29 cellular contexts compared by ENCODE assay signal in genomic region chr1:105416246-105416645, GRCh38.
"Had no signal": no experiment of that assay in that cellular context is flagged by ENCODE, and none has a peak within 500 bp of the region (broad histone marks: within the 10 kb centered on the region; RNA-seq: fewer than 3 reads in every experiment).

No MANE protein-coding gene starts in this region.

- H3K27me3 Mint-ChIP-seq: activated CD8-positive, alpha-beta T cell treated with anti-CD3 and anti-CD28 coated beads for 36 hours; activated naive CD4-positive, alpha-beta T cell treated with anti-CD3 and anti-CD28 coated beads, Interleukin-2, amount 10 ng/mL, durations not matched to agents 7 days and 5 days; activated naive CD8-positive, alpha-beta T cell treated with anti-CD3 and anti-CD28 coated beads for 36 hours had no signal

- FAIRE-seq: colon had no signal

- H3K4me2 ChIP-seq: SK-N-SH had no signal

- ATAC-seq: activated CD8-positive, alpha-beta T cell treated with anti-CD3 and anti-CD28 coated beads for 36 hours; activated T-cell treated with anti-CD3 and anti-CD28 coated beads, Interleukin-2, amount 50 U/mL, for 72 hours had no signal

- H3K4me3 Mint-ChIP-seq: activated CD8-positive, alpha-beta T cell treated with anti-CD3 and anti-CD28 coated beads for 36 hours; activated naive CD4-positive, alpha-beta T cell treated with anti-CD3 and anti-CD28 coated beads, Interleukin-2, amount 10 ng/mL, durations not matched to agents 7 days and 5 days; activated naive CD8-positive, alpha-beta T cell treated with anti-CD3 and anti-CD28 coated beads for 36 hours; activated T-cell treated with anti-CD3 and anti-CD28 coated beads, Interleukin-2, amount 50 U/mL, for 72 hours had no signal

- H3K9me3 ChIP-seq: MG63, Peyer's patch, SJCRH30, SK-N-SH had no signal

- H3K9ac ChIP-seq: SK-N-SH had no signal

- H3K27ac Mint-ChIP-seq: activated CD8-positive, alpha-beta T cell treated with anti-CD3 and anti-CD28 coated beads for 36 hours; activated naive CD4-positive, alpha-beta T cell treated with anti-CD3 and anti-CD28 coated beads, Interleukin-2, amount 10 ng/mL, durations not matched to agents 7 days and 5 days; activated naive CD8-positive, alpha-beta T cell treated with anti-CD3 and anti-CD28 coated beads for 36 hours; activated T-cell treated with anti-CD3 and anti-CD28 coated beads, Interleukin-2, amount 50 U/mL, for 72 hours; activated T-helper 2 cell treated with anti-CD3 and anti-CD28 coated beads, Interferon-gamma antibody, Interleukin-2, Interleukin-4, amounts not matched to agents 10 μg/mL and 5 μg/mL and 100 μg/mL, durations not matched to agents 14 hours and 24 hours and 36 hours had no signal

- H3K27me3 ChIP-seq: MG63, Peyer's patch, SJCRH30 had no signal

- H3K27ac ChIP-seq: Peyer's patch, RWPE1, SJCRH30, VCaP had no signal

- H3K9me2 ChIP-seq: SK-N-SH had no signal

- H3K36me3 ChIP-seq: MG63, Peyer's patch, SJCRH30 had no signal

- H3K4me3 ChIP-seq: MG63, Peyer's patch, SJCRH30 had no signal

- H3K4me1 Mint-ChIP-seq: activated naive CD4-positive, alpha-beta T cell treated with anti-CD3 and anti-CD28 coated beads, Interleukin-2, amount 10 ng/mL, durations not matched to agents 7 days and 5 days; activated naive CD8-positive, alpha-beta T cell treated with anti-CD3 and anti-CD28 coated beads for 36 hours had no signal

- DNase-seq: activated CD4-positive, alpha-beta T cell treated with anti-CD3 and anti-CD28 coated beads for 4 hours; activated CD8-positive, alpha-beta memory T cell treated with anti-CD3 and anti-CD28 coated beads, Interleukin-2, amount 50 U/mL, for 4 hours; activated CD8-positive, alpha-beta T cell treated with anti-CD3 and anti-CD28 coated beads for 36 hours; activated gamma-delta T cell treated with Interleukin-2 at 50 U/mL for 16 hours; activated naive CD4-positive, alpha-beta T cell treated with anti-CD3 and anti-CD28 coated beads, Interleukin-2, amount 10 ng/mL, durations not matched to agents 7 days and 5 days; activated naive CD8-positive, alpha-beta T cell treated with anti-CD3 and anti-CD28 coated beads for 36 hours; activated T-cell treated with anti-CD3 and anti-CD28 coated beads, Interleukin-2, amount 50 U/mL, for 72 hours; anterior cingulate cortex; cerebellar nuclear complex; MG63; MV-4-11; NCI-H1105; NCI-H1436; NCI-H187; NCI-H2081; NCI-H2171 treated with DMSO at 0.1 percent for 48 hours; NCI-H345; NCI-H510A; NCI-H69; NK-92 treated with Interleukin-12 subunit alpha and Interleukin-12 subunit beta, amount 100 ng/mL, for 24 hours; Peyer's patch; Right ventricle myocardium superior; SJCRH30; SK-N-SH; T-helper 1 cell had no signal

- H3K4me1 ChIP-seq: Peyer's patch, SJCRH30 had no signal

- H3K36me3 Mint-ChIP-seq: activated naive CD4-positive, alpha-beta T cell treated with anti-CD3 and anti-CD28 coated beads, Interleukin-2, amount 10 ng/mL, durations not matched to agents 7 days and 5 days; activated naive CD8-positive, alpha-beta T cell treated with anti-CD3 and anti-CD28 coated beads for 36 hours had no signal
